2 cellular contexts compared by ENCODE assay signal in genomic region chr14:50830044-50830931, GRCh38.
TF ChIP-seq lines count a peak whose summit lies in the region.

No MANE protein-coding gene starts in this region.

TF ChIP-seq in GM23338, 12 proteins besides CTCF, POLR2A, EP300 and RAD21:
- TF ChIP-seq, protein P1, sequence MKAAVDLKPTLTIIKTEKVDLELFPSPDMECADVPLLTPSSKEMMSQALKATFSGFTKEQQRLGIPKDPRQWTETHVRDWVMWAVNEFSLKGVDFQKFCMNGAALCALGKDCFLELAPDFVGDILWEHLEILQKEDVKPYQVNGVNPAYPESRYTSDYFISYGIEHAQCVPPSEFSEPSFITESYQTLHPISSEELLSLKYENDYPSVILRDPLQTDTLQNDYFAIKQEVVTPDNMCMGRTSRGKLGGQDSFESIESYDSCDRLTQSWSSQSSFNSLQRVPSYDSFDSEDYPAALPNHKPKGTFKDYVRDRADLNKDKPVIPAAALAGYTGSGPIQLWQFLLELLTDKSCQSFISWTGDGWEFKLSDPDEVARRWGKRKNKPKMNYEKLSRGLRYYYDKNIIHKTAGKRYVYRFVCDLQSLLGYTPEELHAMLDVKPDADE (IDR thresholded peaks at IDR 0.05), result no peak
- TF ChIP-seq ZNF331 (CRISPR knock-in tag; IDR thresholded peaks at IDR 0.05; ENCODE audit: low read depth), result no peak
- no peak for TF ChIP-seq REST (IDR thresholded peaks at IDR 0.05; ENCODE audit: unreplicated experiment)
- TF ChIP-seq STAT1 (IDR thresholded peaks at IDR 0.05; ENCODE audit: unreplicated experiment), result no peak
- TF ChIP-seq, protein P2, sequence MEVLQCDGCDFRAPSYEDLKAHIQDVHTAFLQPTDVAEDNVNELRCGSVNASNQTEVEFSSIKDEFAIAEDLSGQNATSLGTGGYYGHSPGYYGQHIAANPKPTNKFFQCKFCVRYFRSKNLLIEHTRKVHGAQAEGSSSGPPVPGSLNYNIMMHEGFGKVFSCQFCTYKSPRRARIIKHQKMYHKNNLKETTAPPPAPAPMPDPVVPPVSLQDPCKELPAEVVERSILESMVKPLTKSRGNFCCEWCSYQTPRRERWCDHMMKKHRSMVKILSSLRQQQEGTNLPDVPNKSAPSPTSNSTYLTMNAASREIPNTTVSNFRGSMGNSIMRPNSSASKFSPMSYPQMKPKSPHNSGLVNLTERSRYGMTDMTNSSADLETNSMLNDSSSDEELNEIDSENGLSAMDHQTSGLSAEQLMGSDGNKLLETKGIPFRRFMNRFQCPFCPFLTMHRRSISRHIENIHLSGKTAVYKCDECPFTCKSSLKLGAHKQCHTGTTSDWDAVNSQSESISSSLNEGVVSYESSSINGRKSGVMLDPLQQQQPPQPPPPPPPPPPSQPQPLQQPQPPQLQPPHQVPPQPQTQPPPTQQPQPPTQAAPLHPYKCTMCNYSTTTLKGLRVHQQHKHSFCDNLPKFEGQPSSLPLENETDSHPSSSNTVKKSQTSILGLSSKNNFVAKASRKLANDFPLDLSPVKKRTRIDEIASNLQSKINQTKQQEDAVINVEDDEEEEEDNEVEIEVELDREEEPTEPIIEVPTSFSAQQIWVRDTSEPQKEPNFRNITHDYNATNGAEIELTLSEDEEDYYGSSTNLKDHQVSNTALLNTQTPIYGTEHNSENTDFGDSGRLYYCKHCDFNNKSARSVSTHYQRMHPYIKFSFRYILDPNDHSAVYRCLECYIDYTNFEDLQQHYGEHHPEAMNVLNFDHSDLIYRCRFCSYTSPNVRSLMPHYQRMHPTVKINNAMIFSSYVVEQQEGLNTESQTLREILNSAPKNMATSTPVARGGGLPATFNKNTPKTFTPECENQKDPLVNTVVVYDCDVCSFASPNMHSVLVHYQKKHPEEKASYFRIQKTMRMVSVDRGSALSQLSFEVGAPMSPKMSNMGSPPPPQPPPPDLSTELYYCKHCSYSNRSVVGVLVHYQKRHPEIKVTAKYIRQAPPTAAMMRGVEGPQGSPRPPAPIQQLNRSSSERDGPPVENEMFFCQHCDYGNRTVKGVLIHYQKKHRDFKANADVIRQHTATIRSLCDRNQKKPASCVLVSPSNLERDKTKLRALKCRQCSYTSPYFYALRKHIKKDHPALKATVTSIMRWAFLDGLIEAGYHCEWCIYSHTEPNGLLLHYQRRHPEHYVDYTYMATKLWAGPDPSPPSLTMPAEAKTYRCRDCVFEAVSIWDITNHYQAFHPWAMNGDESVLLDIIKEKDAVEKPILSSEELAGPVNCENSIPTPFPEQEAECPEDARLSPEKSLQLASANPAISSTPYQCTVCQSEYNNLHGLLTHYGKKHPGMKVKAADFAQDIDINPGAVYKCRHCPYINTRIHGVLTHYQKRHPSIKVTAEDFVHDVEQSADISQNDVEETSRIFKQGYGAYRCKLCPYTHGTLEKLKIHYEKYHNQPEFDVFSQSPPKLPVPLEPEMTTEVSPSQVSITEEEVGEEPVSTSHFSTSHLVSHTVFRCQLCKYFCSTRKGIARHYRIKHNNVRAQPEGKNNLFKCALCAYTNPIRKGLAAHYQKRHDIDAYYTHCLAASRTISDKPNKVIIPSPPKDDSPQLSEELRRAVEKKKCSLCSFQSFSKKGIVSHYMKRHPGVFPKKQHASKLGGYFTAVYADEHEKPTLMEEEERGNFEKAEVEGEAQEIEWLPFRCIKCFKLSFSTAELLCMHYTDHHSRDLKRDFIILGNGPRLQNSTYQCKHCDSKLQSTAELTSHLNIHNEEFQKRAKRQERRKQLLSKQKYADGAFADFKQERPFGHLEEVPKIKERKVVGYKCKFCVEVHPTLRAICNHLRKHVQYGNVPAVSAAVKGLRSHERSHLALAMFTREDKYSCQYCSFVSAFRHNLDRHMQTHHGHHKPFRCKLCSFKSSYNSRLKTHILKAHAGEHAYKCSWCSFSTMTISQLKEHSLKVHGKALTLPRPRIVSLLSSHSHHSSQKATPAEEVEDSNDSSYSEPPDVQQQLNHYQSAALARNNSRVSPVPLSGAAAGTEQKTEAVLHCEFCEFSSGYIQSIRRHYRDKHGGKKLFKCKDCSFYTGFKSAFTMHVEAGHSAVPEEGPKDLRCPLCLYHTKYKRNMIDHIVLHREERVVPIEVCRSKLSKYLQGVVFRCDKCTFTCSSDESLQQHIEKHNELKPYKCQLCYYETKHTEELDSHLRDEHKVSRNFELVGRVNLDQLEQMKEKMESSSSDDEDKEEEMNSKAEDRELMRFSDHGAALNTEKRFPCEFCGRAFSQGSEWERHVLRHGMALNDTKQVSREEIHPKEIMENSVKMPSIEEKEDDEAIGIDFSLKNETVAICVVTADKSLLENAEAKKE (CRISPR knock-in tag; IDR thresholded peaks at IDR 0.05), result no peak
- no peak for TF ChIP-seq JUNB (IDR thresholded peaks at IDR 0.05; ENCODE audit: unreplicated experiment)
- 0 out of 2 replicates have a peak, but pooled peaks have one; percentile 14 for TF ChIP-seq POLR2AphosphoS5 (IDR thresholded peaks at IDR 0.05; ENCODE audit: low read depth)
- peak; percentile 4 for TF ChIP-seq EZH2 (IDR thresholded peaks at IDR 0.05; ENCODE audit: low read depth, unreplicated experiment)
- TF ChIP-seq EZH2phosphoT487 (IDR thresholded peaks at IDR 0.05; ENCODE audit: unreplicated experiment), result no peak
- no peak for TF ChIP-seq ZNF114 (CRISPR knock-in tag; IDR thresholded peaks at IDR 0.05)
- TF ChIP-seq CREB1 (CRISPR knock-in tag; IDR thresholded peaks at IDR 0.05; ENCODE audit: low read depth), result 0 out of 2 replicates have a peak, but pooled peaks have one; percentile 18
- TF ChIP-seq NANOG (IDR thresholded peaks at IDR 0.05; ENCODE audit: borderline replicate concordance), result no peak

TF ChIP-seq in GM12878, 131 proteins besides CTCF, POLR2A, EP300 and RAD21 (continues in another document):
- TF ChIP-seq TARDBP (IDR thresholded peaks at IDR 0.05; ENCODE audit: borderline replicate concordance) (no peak), RAD51 (IDR thresholded peaks at IDR 0.05) (no peak), NBN (IDR thresholded peaks at IDR 0.05) (peak; percentile 44; the same call in 1 of the 2 replicates), IKZF2 (IDR thresholded peaks at IDR 0.05) (no peak), IRF3 (IDR thresholded peaks at IDR 0.05) (no peak), PAX5 (IDR thresholded peaks at IDR 0.05; ENCODE audit: borderline replicate concordance, low read depth, low read length) (no peak), SREBF2 (IDR thresholded peaks at IDR 0.05; ENCODE audit: low read length) (no peak), GABPA (IDR thresholded peaks at IDR 0.05; ENCODE audit: low read depth) (no peak), PKNOX1 (IDR thresholded peaks at IDR 0.05) (no peak), NR2C2 (IDR thresholded peaks at IDR 0.05; ENCODE audit: borderline replicate concordance, control insufficient read depth, insufficient read length, low read depth) (no peak), ETV6 (conservative IDR thresholded peaks at IDR 0.05 in 1 of 2, IDR thresholded peaks at IDR 0.05 in 1 of 2; ENCODE audit: borderline replicate concordance in 1 of 2, low read depth in 1 of 2) (no peak; a peak in 1 of 4 replicates), NFYA (IDR thresholded peaks at IDR 0.05; ENCODE audit: borderline replicate concordance, low read depth, low read length) (no peak), GATAD2B (conservative IDR thresholded peaks at IDR 0.05; ENCODE audit: low read depth) (peak; percentile 40), TCF7 (IDR thresholded peaks at IDR 0.05; ENCODE audit: borderline replicate concordance) (no peak), ZNF217 (IDR thresholded peaks at IDR 0.05) (no peak), ZSCAN29 (IDR thresholded peaks at IDR 0.05) (no peak), SPI1 (IDR thresholded peaks at IDR 0.05; ENCODE audit: borderline replicate concordance, insufficient read depth, low read depth, low read length) (no peak), CREM (IDR thresholded peaks at IDR 0.05; ENCODE audit: low read depth) (no peak; the same call in 1 of the 2 replicates), SIX5 (IDR thresholded peaks at IDR 0.05; ENCODE audit: low read depth, low read length, severe bottlenecking) (no peak), SIN3A (IDR thresholded peaks at IDR 0.05; ENCODE audit: low read depth, low read length) (no peak), STAT3 (IDR thresholded peaks at IDR 0.05; ENCODE audit: low read depth, low read length) (no peak), POLR2AphosphoS5 (IDR thresholded peaks at IDR 0.05; ENCODE audit: low read length) (no peak), ATF3 (IDR thresholded peaks at IDR 0.05; ENCODE audit: borderline replicate concordance, extremely low read depth, low read depth, low read length) (no peak), SMAD1 (IDR thresholded peaks at IDR 0.05; ENCODE audit: low read depth, partially characterized antibody) (no peak), BHLHE40 (IDR thresholded peaks at IDR 0.05; ENCODE audit: borderline replicate concordance in 1 of 2, low read depth in 2 of 2, low read length in 1 of 2) (peak; percentile 81 to 89), STAT1 (conservative IDR thresholded peaks at IDR 0.05) (0 out of 2 replicates have a peak, but pooled peaks have one; percentile 30), ZBTB33 (IDR thresholded peaks at IDR 0.05) (no peak)
- TF ChIP-seq, protein P3, sequence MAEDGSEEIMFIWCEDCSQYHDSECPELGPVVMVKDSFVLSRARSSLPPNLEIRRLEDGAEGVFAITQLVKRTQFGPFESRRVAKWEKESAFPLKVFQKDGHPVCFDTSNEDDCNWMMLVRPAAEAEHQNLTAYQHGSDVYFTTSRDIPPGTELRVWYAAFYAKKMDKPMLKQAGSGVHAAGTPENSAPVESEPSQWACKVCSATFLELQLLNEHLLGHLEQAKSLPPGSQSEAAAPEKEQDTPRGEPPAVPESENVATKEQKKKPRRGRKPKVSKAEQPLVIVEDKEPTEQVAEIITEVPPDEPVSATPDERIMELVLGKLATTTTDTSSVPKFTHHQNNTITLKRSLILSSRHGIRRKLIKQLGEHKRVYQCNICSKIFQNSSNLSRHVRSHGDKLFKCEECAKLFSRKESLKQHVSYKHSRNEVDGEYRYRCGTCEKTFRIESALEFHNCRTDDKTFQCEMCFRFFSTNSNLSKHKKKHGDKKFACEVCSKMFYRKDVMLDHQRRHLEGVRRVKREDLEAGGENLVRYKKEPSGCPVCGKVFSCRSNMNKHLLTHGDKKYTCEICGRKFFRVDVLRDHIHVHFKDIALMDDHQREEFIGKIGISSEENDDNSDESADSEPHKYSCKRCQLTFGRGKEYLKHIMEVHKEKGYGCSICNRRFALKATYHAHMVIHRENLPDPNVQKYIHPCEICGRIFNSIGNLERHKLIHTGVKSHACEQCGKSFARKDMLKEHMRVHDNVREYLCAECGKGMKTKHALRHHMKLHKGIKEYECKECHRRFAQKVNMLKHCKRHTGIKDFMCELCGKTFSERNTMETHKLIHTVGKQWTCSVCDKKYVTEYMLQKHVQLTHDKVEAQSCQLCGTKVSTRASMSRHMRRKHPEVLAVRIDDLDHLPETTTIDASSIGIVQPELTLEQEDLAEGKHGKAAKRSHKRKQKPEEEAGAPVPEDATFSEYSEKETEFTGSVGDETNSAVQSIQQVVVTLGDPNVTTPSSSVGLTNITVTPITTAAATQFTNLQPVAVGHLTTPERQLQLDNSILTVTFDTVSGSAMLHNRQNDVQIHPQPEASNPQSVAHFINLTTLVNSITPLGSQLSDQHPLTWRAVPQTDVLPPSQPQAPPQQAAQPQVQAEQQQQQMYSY (CRISPR knock-in tag; IDR thresholded peaks at IDR 0.05), result no peak
